8 cellular contexts compared by ENCODE assay signal in the genomic region with DNA sequence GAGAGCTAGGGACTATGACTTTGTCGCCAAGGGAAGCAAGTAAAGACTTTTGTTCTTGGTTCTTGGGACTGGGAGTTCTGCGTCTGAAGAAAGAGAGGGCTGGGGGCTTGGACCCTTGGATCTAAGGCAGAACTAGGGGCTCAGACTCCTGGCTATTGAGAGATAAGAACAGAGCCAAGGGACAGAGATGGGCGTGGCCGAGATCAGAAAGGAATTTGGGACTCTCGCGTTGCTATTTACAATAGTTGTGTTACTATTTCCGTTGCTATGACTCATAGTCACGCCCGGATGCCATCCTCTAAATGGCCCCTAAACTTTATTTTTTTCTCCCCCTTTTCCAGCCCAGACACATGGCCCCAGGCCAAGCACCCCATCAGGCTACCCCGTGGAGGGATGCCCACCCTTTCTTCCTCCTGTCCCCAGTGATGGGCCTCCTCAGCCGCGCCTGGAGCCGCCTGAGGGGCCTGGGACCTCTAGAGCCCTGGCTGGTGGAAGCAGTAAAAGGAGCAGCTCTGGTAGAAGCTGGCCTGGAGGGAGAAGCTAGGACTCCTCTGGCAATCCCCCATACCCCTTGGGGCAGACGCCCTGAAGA. TPM values are rescaled to one million over a fixed set of nuclear protein-coding genes. Genes with fewer than 3 reads are reported as not detected.
DNase-seq lines count a peak whose midpoint lies in the region; ATAC-seq and TF ChIP-seq lines count a peak whose summit lies in the region.

No MANE protein-coding gene starts in this region.

- DNase-seq in CD14-positive monocyte (ENCODE audit: low spot score) (peak; percentile 92), HFFc6 (peak; percentile 93), NCI-H510A (lab: John Stamatoyannopoulos, UW) (peak; percentile 56), left lung (peak; percentile 84 to 88)
- DNase-seq in activated CD4-positive, alpha-beta T cell treated with anti-CD3 and anti-CD28 coated beads, Interleukin-2, amount 10 ng/mL, durations not matched to agents 7 days and 5 days = peak; percentile 90
- DNase-seq in stimulated activated CD4-positive, alpha-beta T cell treated with anti-CD3 and anti-CD28 coated beads, Interleukin-4, amount 100 ng/mL, for 1 hour = peak; percentile 68

- H3K27me3 Mint-ChIP-seq in CD14-positive monocyte (ENCODE audit: low read depth in 3 of 3) (peaks cover 1 to 17% (median 6%) of the 10 kb centered on the region in 3 donors), HFFc6 (ENCODE audit: insufficient read depth) (peaks cover 55% of the 10 kb centered on the region)
- peaks cover 4% of the 10 kb centered on the region for H3K27me3 Mint-ChIP-seq in activated CD4-positive, alpha-beta T cell treated with anti-CD3 and anti-CD28 coated beads, Interleukin-2, amount 10 ng/mL, durations not matched to agents 7 days and 5 days
- peaks cover 4% of the 10 kb centered on the region for H3K27me3 Mint-ChIP-seq in dendritic cell treated with granulocyte-macrophage colony-stimulating factor and Interleukin-4, amounts not matched to agents 40 ng/mL and 50 ng/mL, for 4 days

- POLR2A ChIA-PET in activated CD4-positive, alpha-beta T cell treated with anti-CD3 and anti-CD28 coated beads, Interleukin-2, amount 10 ng/mL, durations not matched to agents 7 days and 5 days (lab: Charles Lee) = no interaction called here

- H3K36me3 Mint-ChIP-seq in CD14-positive monocyte = peaks cover 38 to 55% of the 10 kb centered on the region in 2 donors
- peaks cover 56% of the 10 kb centered on the region for H3K36me3 Mint-ChIP-seq in HFFc6 (ENCODE audit: low read depth)
- H3K36me3 Mint-ChIP-seq in activated CD4-positive, alpha-beta T cell treated with anti-CD3 and anti-CD28 coated beads, Interleukin-2, amount 10 ng/mL, durations not matched to agents 7 days and 5 days (ENCODE audit: low read depth) = peaks cover 41% of the 10 kb centered on the region
- peaks cover 59% of the 10 kb centered on the region for H3K36me3 Mint-ChIP-seq in dendritic cell treated with granulocyte-macrophage colony-stimulating factor and Interleukin-4, amounts not matched to agents 40 ng/mL and 50 ng/mL, for 4 days (ENCODE audit: low read depth)

- H3K27ac ChIP-seq in left lung = peak overlapping the region; percentile 99 to 100

- H3K9me3 Mint-ChIP-seq in CD14-positive monocyte (peaks cover 5 to 16% (median 8%) of the 10 kb centered on the region in 7 donors), HFFc6 (peaks cover 23% of the 10 kb centered on the region)
- no peaks in the 10 kb centered on the region for H3K9me3 Mint-ChIP-seq in activated CD4-positive, alpha-beta T cell treated with anti-CD3 and anti-CD28 coated beads, Interleukin-2, amount 10 ng/mL, durations not matched to agents 7 days and 5 days
- H3K9me3 Mint-ChIP-seq in dendritic cell treated with granulocyte-macrophage colony-stimulating factor and Interleukin-4, amounts not matched to agents 40 ng/mL and 50 ng/mL, for 4 days = no peaks in the 10 kb centered on the region

- no peaks in the 10 kb centered on the region for H3K27me3 ChIP-seq in left lung

- peaks cover 24 to 64% of the 10 kb centered on the region in 2 donors for H3K4me1 ChIP-seq in left lung

- ATAC-seq in left lung (peak; percentile 70), GM18868 (IDR thresholded peaks at IDR 0.05; ENCODE audit: unreplicated experiment) (no peak)

- H3K27ac Mint-ChIP-seq in CD14-positive monocyte (peak overlapping the region; percentile 99 to 100 (median 100)), HFFc6 (peak overlapping the region; percentile 100)
- H3K27ac Mint-ChIP-seq in activated CD4-positive, alpha-beta T cell treated with anti-CD3 and anti-CD28 coated beads, Interleukin-2, amount 10 ng/mL, durations not matched to agents 7 days and 5 days = peak overlapping the region; percentile 98
- peak overlapping the region; percentile 100 for H3K27ac Mint-ChIP-seq in dendritic cell treated with granulocyte-macrophage colony-stimulating factor and Interleukin-4, amounts not matched to agents 40 ng/mL and 50 ng/mL, for 4 days

- CTCF ChIA-PET in activated CD4-positive, alpha-beta T cell treated with anti-CD3 and anti-CD28 coated beads, Interleukin-2, amount 10 ng/mL, durations not matched to agents 7 days and 5 days (lab: Charles Lee) = interaction anchor here (0.8 to 4.0 kb wide), 5 partner anchors 13 to 120 kb away, joined by 3 to 16 read pairs (median 4); a partner anchor contains a TSS

- H3K4me3 ChIP-seq in left lung = peak overlapping the region; percentile 66 to 71

- no peak for TF ChIP-seq CTCF in CD14-positive monocyte (IDR thresholded peaks at IDR 0.05)
- 0 out of 2 replicates have a peak, but pooled peaks have one; percentile 5 for TF ChIP-seq CTCF in HFFc6 (IDR thresholded peaks at IDR 0.05)
- TF ChIP-seq CTCF in left lung (IDR thresholded peaks at IDR 0.05) = no peak

- peaks cover 0 to 49% of the 10 kb centered on the region in 2 donors for H3K36me3 ChIP-seq in left lung

- H3K9me3 ChIP-seq in left lung = no peaks in the 10 kb centered on the region

- H3K4me3 Mint-ChIP-seq in CD14-positive monocyte (peak overlapping the region; percentile 98), HFFc6 (peak overlapping the region; percentile 100)
- H3K4me3 Mint-ChIP-seq in activated CD4-positive, alpha-beta T cell treated with anti-CD3 and anti-CD28 coated beads, Interleukin-2, amount 10 ng/mL, durations not matched to agents 7 days and 5 days = peak overlapping the region; percentile 98
- H3K4me3 Mint-ChIP-seq in dendritic cell treated with granulocyte-macrophage colony-stimulating factor and Interleukin-4, amounts not matched to agents 40 ng/mL and 50 ng/mL, for 4 days = peak overlapping the region; percentile 100

- H3K4me1 Mint-ChIP-seq in CD14-positive monocyte = peaks cover 40% of the 10 kb centered on the region
- H3K4me1 Mint-ChIP-seq in HFFc6 (ENCODE audit: low read depth) = peaks cover 43% of the 10 kb centered on the region
- peaks cover 50% of the 10 kb centered on the region for H3K4me1 Mint-ChIP-seq in activated CD4-positive, alpha-beta T cell treated with anti-CD3 and anti-CD28 coated beads, Interleukin-2, amount 10 ng/mL, durations not matched to agents 7 days and 5 days
- peaks cover 57% of the 10 kb centered on the region for H3K4me1 Mint-ChIP-seq in dendritic cell treated with granulocyte-macrophage colony-stimulating factor and Interleukin-4, amounts not matched to agents 40 ng/mL and 50 ng/mL, for 4 days (ENCODE audit: low read depth)

- intact Hi-C loops in CD14-positive monocyte (cut with micrococcal nuclease) = loop anchor here in 1 of 2 donors (10.0 kb wide), 1 partner anchor 548 kb away; a partner anchor contains a TSS
- intact Hi-C loops in dendritic cell treated with granulocyte-macrophage colony-stimulating factor and Interleukin-4, amounts not matched to agents 40 ng/mL and 50 ng/mL, for 4 days (cut with micrococcal nuclease) = loop anchor here (1.0 to 2.0 kb wide), 2 partner anchors 34 to 94 kb away; no protein-coding TSS in a partner anchor
- intact Hi-C loops in left lung (cut with DNase I) = no loop called here

RNA-seq across cellular contexts. Expression of a gene that starts 0.8 kb away (rescaled TPM):
- polyA plus RNA-seq in CD14-positive monocyte = 100 to 1,000 TPM; 127 to 169 TPM
- 10 to 100 TPM; 70.2 to 97.3 (median 89.6) TPM for total RNA-seq in HFFc6 (2021; fragmentation: NEBNext Ultra II Directional; extraction: Animal tissue kit (Norgen Biotek cat#: 25700))
- total RNA-seq in activated CD4-positive, alpha-beta T cell treated with anti-CD3 and anti-CD28 coated beads, Interleukin-2, amount 10 ng/mL, durations not matched to agents 7 days and 5 days = 10 to 100 TPM; 49.6 to 53.3 TPM
- 10 to 100 TPM; 68.4 to 74.8 TPM for total RNA-seq in left lung

RNA-seq across cellular contexts. Expression of a gene that starts 4.6 kb away (rescaled TPM):
- polyA plus RNA-seq in CD14-positive monocyte = 1 to 10 TPM; 1.1 to 1.5 TPM
- 10 to 100 TPM in 4 of 6 experiments, 1 to 10 TPM in 2; 7.7 to 15.1 (median 13.2) TPM for total RNA-seq in HFFc6 (2021; fragmentation: NEBNext Ultra II Directional; extraction: Animal tissue kit (Norgen Biotek cat#: 25700))
- 1 to 10 TPM; 3.8 to 4.6 TPM for total RNA-seq in activated CD4-positive, alpha-beta T cell treated with anti-CD3 and anti-CD28 coated beads, Interleukin-2, amount 10 ng/mL, durations not matched to agents 7 days and 5 days
- total RNA-seq in left lung = 10 to 100 TPM; 21.0 to 37.3 TPM

RNA-seq across cellular contexts. Expression of a gene that starts 25.6 kb away (rescaled TPM):
- not detected for polyA plus RNA-seq in CD14-positive monocyte
- under 1 TPM in 1 of 6 experiments, not detected in 5; 0.38 TPM for total RNA-seq in HFFc6 (2021; fragmentation: NEBNext Ultra II Directional; extraction: Animal tissue kit (Norgen Biotek cat#: 25700))
- total RNA-seq in activated CD4-positive, alpha-beta T cell treated with anti-CD3 and anti-CD28 coated beads, Interleukin-2, amount 10 ng/mL, durations not matched to agents 7 days and 5 days = not detected
- total RNA-seq in left lung = 1 to 10 TPM in 1 of 2 donors, under 1 TPM in 1; 0.89 to 1.2 TPM

RNA-seq across cellular contexts. Expression of a gene that starts 27.1 kb away (rescaled TPM):
- polyA plus RNA-seq in CD14-positive monocyte = 100 to 1,000 TPM in 1 of 2 donors, 10 to 100 TPM in 1; 80.9 to 108 TPM
- 100 to 1,000 TPM; 129 to 160 (median 152) TPM for total RNA-seq in HFFc6 (2021; fragmentation: NEBNext Ultra II Directional; extraction: Animal tissue kit (Norgen Biotek cat#: 25700))
- 100 to 1,000 TPM; 231 to 251 TPM for total RNA-seq in activated CD4-positive, alpha-beta T cell treated with anti-CD3 and anti-CD28 coated beads, Interleukin-2, amount 10 ng/mL, durations not matched to agents 7 days and 5 days
- 100 to 1,000 TPM; 286 to 331 TPM for total RNA-seq in left lung

RNA-seq across cellular contexts. Expression of a gene that starts 36.7 kb away (rescaled TPM):
- not detected for polyA plus RNA-seq in CD14-positive monocyte
- 1 to 10 TPM; 2.9 to 10.0 (median 8.9) TPM for total RNA-seq in HFFc6 (2021; fragmentation: NEBNext Ultra II Directional; extraction: Animal tissue kit (Norgen Biotek cat#: 25700))
- total RNA-seq in activated CD4-positive, alpha-beta T cell treated with anti-CD3 and anti-CD28 coated beads, Interleukin-2, amount 10 ng/mL, durations not matched to agents 7 days and 5 days = under 1 TPM; 0.27 to 0.77 TPM
- total RNA-seq in left lung = 10 to 100 TPM; 10.1 to 20.3 TPM
